24 cellular contexts compared by ENCODE assay signal in genomic region chr4:7309636-7310035, GRCh38.
"Had no signal": no experiment of that assay in that cellular context is flagged by ENCODE, and none has a peak within 500 bp of the region (broad histone marks: within the 10 kb centered on the region; RNA-seq: fewer than 3 reads in every experiment).

No MANE protein-coding gene starts in this region.

- H3K27me3 Mint-ChIP-seq: activated B cell treated with CpG ODN at 0.5 μM for 24 hours; activated naive CD8-positive, alpha-beta T cell treated with anti-CD3 and anti-CD28 coated beads for 36 hours had no signal

- H3K27ac Mint-ChIP-seq: activated B cell treated with CpG ODN at 0.5 μM for 24 hours; activated CD4-positive, alpha-beta memory T cell treated with anti-CD3 and anti-CD28 coated beads, Interleukin-2, amount 10 ng/mL, durations not matched to agents 7 days and 5 days; activated naive CD4-positive, alpha-beta T cell treated with anti-CD3 and anti-CD28 coated beads for 36 hours; activated naive CD8-positive, alpha-beta T cell treated with anti-CD3 and anti-CD28 coated beads for 36 hours; activated T-helper 17 cell treated with anti-CD3 and anti-CD28 coated beads, Interleukin-2, amount 50 U/mL, for 72 hours; T-cell had no signal

- ATAC-seq: activated T-helper 17 cell treated with anti-CD3 and anti-CD28 coated beads, Interleukin-2, amount 50 U/mL, for 72 hours; K562; PC-3; T-cell had no signal

- H3K27ac ChIP-seq: SK-N-MC had no signal

- H3K4me3 Mint-ChIP-seq: activated B cell treated with CpG ODN at 0.5 μM for 24 hours; activated CD4-positive, alpha-beta memory T cell treated with anti-CD3 and anti-CD28 coated beads, Interleukin-2, amount 10 ng/mL, durations not matched to agents 7 days and 5 days; activated naive CD4-positive, alpha-beta T cell treated with anti-CD3 and anti-CD28 coated beads for 36 hours; activated naive CD8-positive, alpha-beta T cell treated with anti-CD3 and anti-CD28 coated beads for 36 hours; activated T-helper 17 cell treated with anti-CD3 and anti-CD28 coated beads, Interleukin-2, amount 50 U/mL, for 72 hours; T-cell had no signal

- H3K9me3 Mint-ChIP-seq: activated B cell treated with CpG ODN at 0.5 μM for 24 hours; activated CD4-positive, alpha-beta memory T cell treated with anti-CD3 and anti-CD28 coated beads, Interleukin-2, amount 10 ng/mL, durations not matched to agents 7 days and 5 days; activated naive CD4-positive, alpha-beta T cell treated with anti-CD3 and anti-CD28 coated beads for 36 hours; activated naive CD8-positive, alpha-beta T cell treated with anti-CD3 and anti-CD28 coated beads for 36 hours; activated T-helper 17 cell treated with anti-CD3 and anti-CD28 coated beads, Interleukin-2, amount 50 U/mL, for 72 hours; T-cell had no signal

- H3K4me1 Mint-ChIP-seq: activated B cell treated with CpG ODN at 0.5 μM for 24 hours; activated CD4-positive, alpha-beta memory T cell treated with anti-CD3 and anti-CD28 coated beads, Interleukin-2, amount 10 ng/mL, durations not matched to agents 7 days and 5 days; activated naive CD8-positive, alpha-beta T cell treated with anti-CD3 and anti-CD28 coated beads for 36 hours; activated T-helper 17 cell treated with anti-CD3 and anti-CD28 coated beads, Interleukin-2, amount 50 U/mL, for 72 hours; T-cell had no signal

- FAIRE-seq: K562, RCC 7860, TTC549 had no signal

- H3K36me3 Mint-ChIP-seq: activated naive CD8-positive, alpha-beta T cell treated with anti-CD3 and anti-CD28 coated beads for 36 hours; T-cell had no signal

- H3K4me3 ChIP-seq: K562, SK-N-MC had no signal

- DNase-seq: activated B cell treated with CpG ODN at 0.5 μM for 24 hours; activated CD4-positive, alpha-beta memory T cell treated with anti-CD3 and anti-CD28 coated beads, Interleukin-2, amount 10 ng/mL, durations not matched to agents 7 days and 5 days; activated CD4-positive, alpha-beta T cell treated with anti-CD3 and anti-CD28 coated beads, Interleukin-2, amount 50 U/mL, for 1 hour; activated gamma-delta T cell; activated naive CD4-positive, alpha-beta T cell treated with anti-CD3 and anti-CD28 coated beads for 36 hours; activated naive CD8-positive, alpha-beta T cell treated with anti-CD3 and anti-CD28 coated beads for 36 hours; activated T-cell treated with anti-CD3 and anti-CD28 coated beads for 4 hours; activated T-cell treated with anti-CD3 and anti-CD28 coated beads, Interleukin-2, amount 50 U/mL, for 48 hours; Kasumi-1; NCI-H1105 treated with DMSO at 0.1 percent for 48 hours; NCI-H1436 treated with DMSO at 0.1 percent for 48 hours; NCI-H187; NCI-H2081; NCI-H446; NCI-H524; PC-3; T-cell; T-helper 2 cell; T1000 had no signal
